Comparison of ENCODE assay signal across 9 cellular contexts in the genomic region with DNA sequence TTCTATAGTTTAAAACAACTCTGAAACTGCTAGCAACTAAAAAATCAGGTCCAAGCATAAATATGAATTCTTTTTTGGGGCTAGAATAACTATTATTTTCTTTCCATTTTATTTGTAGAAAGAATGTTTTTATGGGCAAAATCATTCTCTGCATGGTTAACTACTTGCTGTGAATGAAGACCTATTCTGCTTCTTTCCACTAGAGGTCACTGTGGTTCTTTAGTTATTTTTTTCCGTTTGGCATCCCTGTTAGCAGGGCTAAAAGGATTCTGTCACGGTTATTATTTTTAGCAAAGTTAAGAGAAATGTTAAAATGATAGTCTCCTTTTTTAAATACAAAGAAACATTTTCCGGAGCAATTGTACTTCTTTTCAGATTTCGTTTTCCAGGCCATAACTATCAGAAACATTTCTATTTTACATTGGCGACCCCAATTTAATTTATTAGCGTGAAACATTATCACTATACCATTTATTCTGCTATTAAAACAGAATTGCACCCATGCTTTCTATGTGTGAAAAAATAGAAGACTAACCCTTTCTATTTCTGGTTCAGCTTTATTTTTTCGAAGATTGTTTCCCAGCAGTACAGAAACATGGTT.
DNase-seq lines count a peak whose midpoint lies in the region; ATAC-seq and TF ChIP-seq lines count a peak whose summit lies in the region.
"Had no signal": no experiment of that assay in that cellular context is flagged by ENCODE, and none has a peak within 500 bp of the region (broad histone marks: within the 10 kb centered on the region; RNA-seq: fewer than 3 reads in every experiment).

No MANE protein-coding gene starts in this region.

- H3K27ac ChIP-seq in RWPE1: no peak overlapping the region

- H3K27ac Mint-ChIP-seq in osteocyte (ENCODE audit: unreplicated experiment): peak overlapping the region; percentile 28
- H3K27ac Mint-ChIP-seq: naive thymus-derived CD8-positive, alpha-beta T cell had no signal

- peak; percentile 38 for ATAC-seq in GM19468 (IDR thresholded peaks at IDR 0.05; ENCODE audit: extremely low read depth, unreplicated experiment)
- ATAC-seq in GM21825 (IDR thresholded peaks at IDR 0.05; ENCODE audit: unreplicated experiment): no peak
- ATAC-seq: naive thymus-derived CD8-positive, alpha-beta T cell had no signal

- DNase-seq in DMS 273 treated with DMSO at 0.1 percent for 48 hours (lab: John Stamatoyannopoulos, UW): peak; percentile 7
- peak; percentile 79 to 83 for DNase-seq in Kasumi-1 (lab: John Stamatoyannopoulos, UW)
- DNase-seq in RWPE1 (ENCODE audit: low spot score): peak; percentile 54
- no peak for DNase-seq in epithelial cell of proximal tubule (ENCODE audit: low read depth)
- DNase-seq in osteocyte (ENCODE audit: extremely low spot score, unreplicated experiment): no peak
- DNase-seq in posterior cingulate gyrus: no peak

- TF ChIP-seq CTCF in RWPE1 (conservative IDR thresholded peaks at IDR 0.05; ENCODE audit: low read depth) (peak; percentile 80), epithelial cell of proximal tubule (conservative IDR thresholded peaks at IDR 0.05; ENCODE audit: low read depth, low read length) (peak; percentile 80), osteocyte (IDR thresholded peaks at IDR 0.05) (peak; percentile 78)

- H3K27me3 Mint-ChIP-seq in osteocyte (ENCODE audit: unreplicated experiment): no peaks in the 10 kb centered on the region

- H3K9me3 Mint-ChIP-seq in osteocyte (ENCODE audit: unreplicated experiment): peaks cover 8% of the 10 kb centered on the region

- H3K4me3 Mint-ChIP-seq in osteocyte (ENCODE audit: unreplicated experiment): no peak overlapping the region
- H3K4me3 Mint-ChIP-seq: naive thymus-derived CD8-positive, alpha-beta T cell had no signal

- peaks cover 5% of the 10 kb centered on the region for H3K36me3 Mint-ChIP-seq in osteocyte (ENCODE audit: unreplicated experiment)
- H3K36me3 Mint-ChIP-seq: naive thymus-derived CD8-positive, alpha-beta T cell had no signal

- H3K4me3 ChIP-seq in epithelial cell of proximal tubule (ENCODE audit: low read depth, low read length): no peak overlapping the region

- intact Hi-C loops in posterior cingulate gyrus (cut with DNase I): loop anchor here (5.0 to 10.0 kb wide), 3 partner anchors 364 to 819 kb away; no protein-coding TSS in a partner anchor

- POLR2A ChIA-PET in RWPE1 (lab: Yijun Ruan, JAX; ENCODE audit: low non-redundant PET): no interaction called here

- H3K4me1 Mint-ChIP-seq in osteocyte (ENCODE audit: unreplicated experiment): peaks cover 55% of the 10 kb centered on the region
- H3K4me1 Mint-ChIP-seq: naive thymus-derived CD8-positive, alpha-beta T cell had no signal

- CTCF ChIA-PET in RWPE1 (lab: Yijun Ruan, JAX): interaction anchor here (0.6 to 1.0 kb wide), 5 partner anchors 194 to 1498 kb away, joined by 3 to 4 read pairs (median 3); no protein-coding TSS in a partner anchor

Comparison
In these comparisons a context has a peak if more than half of its experiments do, and no peak if none do; other contexts are left out.
1. DNase-seq: peak in DMS 273 treated with DMSO at 0.1 percent for 48 hours (single experiment), Kasumi-1 (2 of 2) and RWPE1 (single experiment); none in epithelial cell of proximal tubule (single experiment), osteocyte (single experiment) and posterior cingulate gyrus (0 of 10).
2. Peak in every context shown above with its lines, with median percentiles within 50 percentile points of each other: CTCF ChIP-seq.